ENCODE assay signal across 10 cellular contexts in the genomic region with DNA sequence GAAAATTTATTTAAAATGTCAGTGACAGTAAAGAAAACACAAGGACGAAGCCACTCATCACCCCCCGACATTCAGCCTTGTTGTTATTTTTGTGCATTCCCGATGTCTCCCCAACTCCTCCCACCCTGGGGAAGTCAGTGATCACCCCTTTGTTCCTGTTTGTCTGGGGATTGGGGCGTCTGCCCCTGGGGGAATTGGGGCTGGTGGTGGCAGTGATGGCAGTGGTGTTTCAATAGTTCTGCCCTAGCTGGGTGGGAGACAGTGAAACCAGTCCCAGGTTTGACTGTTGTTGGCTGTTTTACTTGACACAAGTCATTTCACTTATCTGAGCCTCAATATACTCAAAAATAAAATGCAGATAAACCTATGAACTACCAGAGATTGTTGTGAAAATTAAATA. TPM values are rescaled to one million over a fixed set of nuclear protein-coding genes. Genes with fewer than 3 reads are reported as not detected.
A peak's percentile ranks its signal among the peaks of the same experiment; 100 is the strongest.
DNase-seq lines count a peak whose midpoint lies in the region; ATAC-seq, FAIRE-seq and TF ChIP-seq lines count a peak whose summit lies in the region.
"Had no signal": no experiment of that assay in that cellular context is flagged by ENCODE, and none has a peak within 500 bp of the region (broad histone marks: within the 10 kb centered on the region; RNA-seq: fewer than 3 reads in every experiment).

No MANE protein-coding gene starts in this region.

- no peaks in the 10 kb centered on the region for H3K27me3 Mint-ChIP-seq in CD4-positive, alpha-beta T cell

- no peak for DNase-seq in CD4-positive, alpha-beta T cell
- DNase-seq in MM.1S (no peak), K562 (ENCODE audit: extremely low read depth in 1 of 4, low spot score in 3 of 4) (peak in 1 of 4 experiments; percentile 12), psoas muscle (no peak), amygdala (lab: John Stamatoyannopoulos, UW) (no peak), GM13977 (ENCODE audit: low spot score) (no peak), omental fat pad (ENCODE audit: low spot score) (no peak)

- no peak for TF ChIP-seq CTCF in CD4-positive, alpha-beta T cell (IDR thresholded peaks at IDR 0.05)
- TF ChIP-seq CTCF in MM.1S (IDR thresholded peaks at IDR 0.05; ENCODE audit: low read length) (no peak), K562 (IDR thresholded peaks at IDR 0.05 in 2 of 3, conservative IDR thresholded peaks at IDR 0.05 in 1 of 3; ENCODE audit: insufficient read depth in 2 of 3, low read depth in 1 of 3, low read length in 3 of 3) (no peak), psoas muscle (IDR thresholded peaks at IDR 0.05) (no peak), GM13977 (IDR thresholded peaks at IDR 0.05; ENCODE audit: extremely low read depth, insufficient read depth, missing control alignments) (no peak), omental fat pad (IDR thresholded peaks at IDR 0.05) (no peak)

- no peaks in the 10 kb centered on the region for H3K9me3 Mint-ChIP-seq in CD4-positive, alpha-beta T cell
- H3K9me3 Mint-ChIP-seq: mesothelial cell of epicardium, WTC11 had no signal

- no peak overlapping the region for H3K9ac ChIP-seq in MM.1S (ENCODE audit: low read length)
- peak overlapping the region in 1 of 2 experiments; percentile 50; a peak in 1 of 4 replicates for H3K9ac ChIP-seq in K562 (ENCODE audit: insufficient read depth in 1 of 2, low read depth in 2 of 2, low read length in 2 of 2)

- CTCF ChIA-PET in CD4-positive, alpha-beta T cell (lab: Charles Lee), result interaction anchor here (1.7 kb wide), 1 partner anchor 66 kb away, joined by 6 read pairs; no protein-coding TSS in a partner anchor
- CTCF ChIA-PET in K562 (lab: Yijun Ruan, JAX; ENCODE audit: low intra/inter-chr PET ratio), result interaction anchor here (0.6 kb wide), 1 partner anchor 56 kb away, joined by 3 read pairs; no protein-coding TSS in a partner anchor

- no peaks in the 10 kb centered on the region for H3K9me1 ChIP-seq in K562 (ENCODE audit: control insufficient read depth, insufficient read depth, low read length)

- H4K20me1 ChIP-seq in MM.1S (ENCODE audit: insufficient read depth, low read length) (no peaks in the 10 kb centered on the region), K562 (replicated peaks; ENCODE audit: control insufficient read depth, insufficient read depth, low read length) (no peaks in the 10 kb centered on the region)

- no peaks in the 10 kb centered on the region for H3K79me2 ChIP-seq in MM.1S (ENCODE audit: low read length)
- H3K79me2 ChIP-seq in K562 (ENCODE audit: control insufficient read depth, insufficient read depth, low read length), result no peaks in the 10 kb centered on the region

- no peaks in the 10 kb centered on the region for H3K27me3 ChIP-seq in CD4-positive, alpha-beta T cell (ENCODE audit: control insufficient read depth, insufficient read depth, low read length)
- no peaks in the 10 kb centered on the region for H3K27me3 ChIP-seq in MM.1S (replicated peaks; ENCODE audit: insufficient read depth, low read length)
- H3K27me3 ChIP-seq in K562 (ENCODE audit: control insufficient read depth in 2 of 2, insufficient read depth in 2 of 2, low read length in 2 of 2), result no peaks in the 10 kb centered on the region
- H3K27me3 ChIP-seq in psoas muscle (ENCODE audit: insufficient read depth in 3 of 3, low read length in 2 of 3), result no peaks in the 10 kb centered on the region

- peak overlapping the region; percentile 75 for H3K4me3 Mint-ChIP-seq in CD4-positive, alpha-beta T cell
- H3K4me3 Mint-ChIP-seq: mesothelial cell of epicardium, WTC11 had no signal

- no peaks in the 10 kb centered on the region for H3K36me3 ChIP-seq in MM.1S (replicated peaks; ENCODE audit: insufficient read depth, low read length)
- no peaks in the 10 kb centered on the region for H3K36me3 ChIP-seq in K562 (ENCODE audit: control insufficient read depth, insufficient read depth, low read length)
- peaks cover 0 to 29% of the 10 kb centered on the region in 2 donors for H3K36me3 ChIP-seq in psoas muscle (ENCODE audit: insufficient read depth in 1 of 2, low read depth in 1 of 2)

- peaks cover 76% of the 10 kb centered on the region for H3K4me1 Mint-ChIP-seq in CD4-positive, alpha-beta T cell (ENCODE audit: low read depth)
- H3K4me1 Mint-ChIP-seq: WTC11 had no signal

- no peak for TF ChIP-seq RAD21 in K562 (CRISPR knock-in tag; conservative IDR thresholded peaks at IDR 0.05 in 1 of 2, IDR thresholded peaks at IDR 0.05 in 1 of 2)

- POLR2A ChIA-PET in CD4-positive, alpha-beta T cell (lab: Charles Lee), result interaction anchor here (1.3 to 1.5 kb wide), 3 partner anchors 24 to 65 kb away, joined by 3 to 7 read pairs (median 5); a partner anchor contains a TSS
- POLR2A ChIA-PET in K562 (lab: Yijun Ruan, JAX), result no interaction called here

- H3K4me3 ChIP-seq in MM.1S (ENCODE audit: low read length) (no peak overlapping the region), K562 (no peak overlapping the region), psoas muscle (no peak overlapping the region)

- peaks cover 14% of the 10 kb centered on the region for H3K36me3 Mint-ChIP-seq in CD4-positive, alpha-beta T cell (ENCODE audit: low read depth)
- H3K36me3 Mint-ChIP-seq: mesothelial cell of epicardium, WTC11 had no signal

- peaks cover 11% of the 10 kb centered on the region; the same call in 1 of the 2 replicates for H3F3A ChIP-seq in MM.1S (ENCODE audit: insufficient read depth, low read length)

- no peak for TF ChIP-seq EP300 in K562 (IDR thresholded peaks at IDR 0.05; ENCODE audit: low read length)

- H3K4me1 ChIP-seq in MM.1S (ENCODE audit: low read length), result peaks cover 17% of the 10 kb centered on the region
- H3K4me1 ChIP-seq in K562 (replicated peaks in 1 of 2; ENCODE audit: control insufficient read depth in 2 of 2, insufficient read depth in 2 of 2, low read length in 2 of 2), result peaks cover 46 to 50% of the 10 kb centered on the region in 2 experiments
- peaks cover 39% of the 10 kb centered on the region for H3K4me1 ChIP-seq in psoas muscle

- no TSS peak for BruUV-seq in K562 (replicated peaks; lab: Mats Ljungman, UMichigan)

- no peaks in the 10 kb centered on the region for H3K9me3 ChIP-seq in CD4-positive, alpha-beta T cell (ENCODE audit: control insufficient read depth, low read length)
- H3K9me3 ChIP-seq in MM.1S (replicated peaks; ENCODE audit: insufficient read depth, low read length) (no peaks in the 10 kb centered on the region), K562 (replicated peaks; ENCODE audit: control insufficient read depth, insufficient read depth, low read depth, low read length) (no peaks in the 10 kb centered on the region), psoas muscle (no peaks in the 10 kb centered on the region)

- H2AFZ ChIP-seq in MM.1S (ENCODE audit: low read length) (peak overlapping the region; percentile 76), K562 (ENCODE audit: low read depth, low read length) (peak overlapping the region; percentile 78; the same call in 1 of the 2 replicates)

- FAIRE-seq in K562 (lab: Jason Lieb, UNC), result no peak

- in situ Hi-C loops in K562 (cut with MboI) (no loop called here), GM13977 (cut with MboI; ENCODE audit: low pct_unique_long_range_greater_than_20kb, low sequenced_read_pairs, unreplicated experiment) (no loop called here)

- no peaks in the 10 kb centered on the region for H3K9me2 ChIP-seq in MM.1S (replicated peaks; ENCODE audit: insufficient read depth, low read length)

- H3K4me2 ChIP-seq in MM.1S (ENCODE audit: low read depth, low read length) (no peak overlapping the region), K562 (ENCODE audit: insufficient read depth, low read length) (no peak overlapping the region)

- no peak for TF ChIP-seq POLR2A in K562 (conservative IDR thresholded peaks at IDR 0.05)

- ATAC-seq in CD4-positive, alpha-beta T cell (ENCODE audit: poor library complexity), result no peak
- ATAC-seq in K562, result no peak
- no peak for ATAC-seq in psoas muscle
- ATAC-seq in HG03460 (IDR thresholded peaks at IDR 0.05; ENCODE audit: unreplicated experiment), result no peak
- no peak for ATAC-seq in omental fat pad (ENCODE audit: low FRiP score)
- ATAC-seq: WTC11 had no signal

- H3K27ac ChIP-seq in CD4-positive, alpha-beta T cell (ENCODE audit: low read depth, low read length), result peak overlapping the region; percentile 86
- peak overlapping the region; percentile 62; the same call in 1 of the 2 replicates for H3K27ac ChIP-seq in MM.1S (ENCODE audit: low read length)
- peak overlapping the region; percentile 49; the same call in 1 of the 3 replicates for H3K27ac ChIP-seq in K562 (ENCODE audit: extremely low read depth, low read depth, low read length)
- H3K27ac ChIP-seq in psoas muscle, result peak overlapping the region; percentile 72

- intact Hi-C loops in CD4-positive, alpha-beta T cell (cut with DNase I, micrococcal nuclease), result loop anchor here in 1 of 2 experiments (2.0 to 10.0 kb wide), 2 partner anchors 27 to 53 kb away; a partner anchor contains a TSS
- intact Hi-C loops in K562 (cut with micrococcal nuclease), result no loop called here
- intact Hi-C loops in psoas muscle (cut with DNase I), result no loop called here

- WGBS in K562 (ENCODE audit: insufficient coverage, low coverage, missing lambda C conversion rate), result 75% methylated on average over 4 of the region's 4 CpGs
- WGBS in psoas muscle, 3 donors, result 79 to 87% (median 83%) methylated on average over 4 of the region's 4 CpGs

- peak overlapping the region; percentile 93 for H3K27ac Mint-ChIP-seq in CD4-positive, alpha-beta T cell
- H3K27ac Mint-ChIP-seq: mesothelial cell of epicardium had no signal

RNA-seq across cellular contexts. Expression of a gene that starts 33.5 kb away (rescaled TPM):
- total RNA-seq in CD4-positive, alpha-beta T cell, result 1 to 10 TPM; 1.4 to 1.6 TPM
- total RNA-seq in K562 (2011; cell fraction: chromatin; rRNA removed; ENCODE audit: low replicate concordance), result 3.6 and 5.6 TPM in 2 replicates
- total RNA-seq in K562 (2011; cell fraction: nucleolus; rRNA removed), result 3.4 and 4.5 TPM in 2 replicates
- 3.7 and 4.1 TPM in 2 replicates for total RNA-seq in K562 (2011; cell fraction: nucleoplasm; rRNA removed)
- total RNA-seq in K562 (2014; rRNA removed) (2.5 and 4.7 TPM in 2 replicates), K562 (2014; rRNA removed; fragmentation: Illumina TruSeq; extraction: Trizol) (2.7 TPM in 2 replicates), K562 (2015; rRNA removed; fragmentation: Illumina TruSeq; extraction: Trizol) (1.7 and 1.8 TPM in 2 replicates), K562 (2021) (3.1 and 3.2 TPM in 2 replicates), psoas muscle (10 to 100 TPM in 2 of 4 donors, 1 to 10 TPM in 2; 3.9 to 21.3 (median 12.8) TPM), omental fat pad (10 to 100 TPM in 1 of 4 donors, 1 to 10 TPM in 3; 6.1 to 23.8 (median 7.6) TPM)
- polyA plus RNA-seq in K562 (2011; rRNA removed) (3.6 and 4.4 TPM in 2 replicates), K562 (2014; fragmentation: Illumina TruSeq; extraction: Trizol) (3.2 and 3.8 TPM in 2 replicates), K562 (2014; fragmentation: Nextera tagmentation; extraction: Ambion mirVana) (1 to 10 TPM in 1 of 2 experiments, under 1 TPM in 1; 0.42 to 1.0 TPM), K562 (2014; rRNA removed) (2.7 and 2.9 TPM in 2 replicates), psoas muscle (10 to 100 TPM in 1 of 3 donors, 1 to 10 TPM in 2; 5.9 to 11.7 (median 9.1) TPM)
- 4.2 and 5.7 TPM in 2 replicates for polyA plus RNA-seq in K562 (2011; cell fraction: cytosol; rRNA removed)
- polyA plus RNA-seq in K562 (2011; cell fraction: nucleus; rRNA removed), result 1.3 and 1.9 TPM in 2 replicates
- 1.8 and 2.8 TPM in 2 replicates for polyA plus RNA-seq in K562 (2012)
- 2.3 and 3.5 TPM in 2 replicates for polyA minus RNA-seq in K562 (2011; rRNA and poly(A)+ RNA removed)
- polyA minus RNA-seq in K562 (2011; cell fraction: cytosol; rRNA and poly(A)+ RNA removed), result 1.9 and 3.1 TPM in 2 replicates
- 1.1 and 1.2 TPM in 2 replicates for polyA minus RNA-seq in K562 (2011; cell fraction: nucleus; rRNA and poly(A)+ RNA removed)

RNA-seq across cellular contexts. Expression of a gene that starts 50.0 kb away (rescaled TPM):
- 10 to 100 TPM; 48.7 to 50.2 TPM for total RNA-seq in CD4-positive, alpha-beta T cell
- total RNA-seq in K562 (2011; cell fraction: chromatin; rRNA removed; ENCODE audit: low replicate concordance), result 72.5 and 115 TPM in 2 replicates
- 71.2 and 76.0 TPM in 2 replicates for total RNA-seq in K562 (2011; cell fraction: nucleolus; rRNA removed)
- total RNA-seq in K562 (2011; cell fraction: nucleoplasm; rRNA removed), result 73.4 and 78.1 TPM in 2 replicates
- total RNA-seq in K562 (2014; rRNA removed) (10.9 and 14.7 TPM in 2 replicates), K562 (2014; rRNA removed; fragmentation: Illumina TruSeq; extraction: Trizol) (25.0 and 25.8 TPM in 2 replicates), K562 (2015; rRNA removed; fragmentation: Illumina TruSeq; extraction: Trizol) (29.0 and 30.3 TPM in 2 replicates), K562 (2021) (38.8 and 44.7 TPM in 2 replicates), psoas muscle (10 to 100 TPM; 16.3 to 22.7 (median 20.1) TPM), omental fat pad (10 to 100 TPM; 15.1 to 28.7 (median 20.6) TPM)
- polyA plus RNA-seq in K562 (2011; rRNA removed) (20.8 and 27.2 TPM in 2 replicates), K562 (2014; fragmentation: Illumina TruSeq; extraction: Trizol) (34.9 and 36.6 TPM in 2 replicates), K562 (2014; fragmentation: Nextera tagmentation; extraction: Ambion mirVana) (1 to 10 TPM; 5.2 to 7.9 TPM), K562 (2014; rRNA removed) (23.7 and 28.0 TPM in 2 replicates), psoas muscle (10 to 100 TPM in 2 of 3 donors, 1 to 10 TPM in 1; 9.6 to 22.1 (median 16.0) TPM)
- 20.7 and 21.3 TPM in 2 replicates for polyA plus RNA-seq in K562 (2011; cell fraction: cytosol; rRNA removed)
- 33.0 and 34.2 TPM in 2 replicates for polyA plus RNA-seq in K562 (2011; cell fraction: nucleus; rRNA removed)
- polyA plus RNA-seq in K562 (2012), result 25.7 and 36.1 TPM in 2 replicates
- polyA minus RNA-seq in K562 (2011; rRNA and poly(A)+ RNA removed), result 27.0 and 40.2 TPM in 2 replicates
- polyA minus RNA-seq in K562 (2011; cell fraction: cytosol; rRNA and poly(A)+ RNA removed), result 13.5 and 22.0 TPM in 2 replicates
- polyA minus RNA-seq in K562 (2011; cell fraction: nucleus; rRNA and poly(A)+ RNA removed), result 27.6 and 34.4 TPM in 2 replicates

RNA-seq across cellular contexts. Expression of a gene that starts 56.6 kb away (rescaled TPM):
- 10 to 100 TPM; 54.4 to 58.2 TPM for total RNA-seq in CD4-positive, alpha-beta T cell
- 75.2 and 83.6 TPM in 2 replicates for total RNA-seq in K562 (2011; cell fraction: chromatin; rRNA removed; ENCODE audit: low replicate concordance)
- 45.5 and 50.2 TPM in 2 replicates for total RNA-seq in K562 (2011; cell fraction: nucleolus; rRNA removed)
- total RNA-seq in K562 (2011; cell fraction: nucleoplasm; rRNA removed), result 91.8 and 160 TPM in 2 replicates
- total RNA-seq in K562 (2014; rRNA removed) (73.9 and 82.2 TPM in 2 replicates), K562 (2014; rRNA removed; fragmentation: Illumina TruSeq; extraction: Trizol) (109 and 120 TPM in 2 replicates), K562 (2015; rRNA removed; fragmentation: Illumina TruSeq; extraction: Trizol) (90.5 and 91.1 TPM in 2 replicates), K562 (2021) (79.4 and 93.6 TPM in 2 replicates), psoas muscle (10 to 100 TPM; 13.5 to 18.2 (median 16.6) TPM), omental fat pad (10 to 100 TPM; 27.4 to 39.3 (median 35.2) TPM)
- polyA plus RNA-seq in K562 (2011; rRNA removed) (49.8 and 55.3 TPM in 2 replicates), K562 (2014; fragmentation: Illumina TruSeq; extraction: Trizol) (73.5 and 84.1 TPM in 2 replicates), K562 (2014; fragmentation: Nextera tagmentation; extraction: Ambion mirVana) (10 to 100 TPM; 16.3 to 22.7 TPM), K562 (2014; rRNA removed) (58.7 and 74.2 TPM in 2 replicates), psoas muscle (10 to 100 TPM in 2 of 3 donors, 1 to 10 TPM in 1; 9.7 to 18.3 (median 13.0) TPM)
- polyA plus RNA-seq in K562 (2011; cell fraction: cytosol; rRNA removed), result 19.7 and 34.1 TPM in 2 replicates
- 35.5 and 39.4 TPM in 2 replicates for polyA plus RNA-seq in K562 (2011; cell fraction: nucleus; rRNA removed)
- polyA plus RNA-seq in K562 (2012), result 78.7 and 123 TPM in 2 replicates
- 70.6 and 72.7 TPM in 2 replicates for polyA minus RNA-seq in K562 (2011; rRNA and poly(A)+ RNA removed)
- polyA minus RNA-seq in K562 (2011; cell fraction: cytosol; rRNA and poly(A)+ RNA removed), result 22.2 and 30.4 TPM in 2 replicates
- polyA minus RNA-seq in K562 (2011; cell fraction: nucleus; rRNA and poly(A)+ RNA removed), result 11.8 and 13.1 TPM in 2 replicates
